ENCODE assay signal across 11 cellular contexts in the genomic region with DNA sequence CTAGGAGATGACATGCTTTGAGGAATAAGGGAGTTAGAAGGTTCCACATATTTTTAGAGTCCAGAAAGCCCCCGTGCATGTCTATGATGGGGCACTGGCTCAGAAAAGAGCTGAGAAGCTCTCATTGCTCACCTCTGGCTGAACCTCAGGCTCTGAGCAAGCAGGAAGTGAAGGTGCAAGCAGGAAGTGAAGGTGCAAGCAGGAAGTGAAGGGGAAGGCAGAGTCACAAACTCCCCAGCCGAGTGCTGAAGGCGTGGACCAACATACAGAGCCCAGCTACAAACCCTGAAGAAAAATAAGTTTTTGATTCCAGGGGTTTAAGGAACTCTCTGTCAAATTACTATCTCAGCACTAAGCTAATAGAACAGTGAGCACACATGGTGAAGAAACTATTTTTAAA. TPM values are rescaled to one million over a fixed set of nuclear protein-coding genes. Genes with fewer than 3 reads are reported as not detected.
A peak's percentile ranks its signal among the peaks of the same experiment; 100 is the strongest.
DNase-seq lines count a peak whose midpoint lies in the region; ATAC-seq lines count a peak whose summit lies in the region.
"Had no signal": no experiment of that assay in that cellular context is flagged by ENCODE, and none has a peak within 500 bp of the region (broad histone marks: within the 10 kb centered on the region; RNA-seq: fewer than 3 reads in every experiment).

No MANE protein-coding gene starts in this region.

- H3K27ac ChIP-seq in CD4-positive, CD25-positive, alpha-beta regulatory T cell (ENCODE audit: insufficient read depth, low read length, poor library complexity, severe bottlenecking) = peak overlapping the region; percentile 70
- H3K27ac ChIP-seq in substantia nigra (ENCODE audit: low read depth, low read length, poor library complexity, severe bottlenecking) = no peak overlapping the region
- H3K27ac ChIP-seq: HL-60 had no signal

- H3K36me3 Mint-ChIP-seq in CD4-positive, CD25-positive, alpha-beta regulatory T cell = peaks cover 20% of the 10 kb centered on the region
- H3K36me3 Mint-ChIP-seq in activated naive CD4-positive, alpha-beta T cell treated with anti-CD3 and anti-CD28 coated beads, Interleukin-2, amount 50 U/mL, for 72 hours = peaks cover 45 to 48% of the 10 kb centered on the region in 2 donors

- H3K9me3 ChIP-seq in CD4-positive, CD25-positive, alpha-beta regulatory T cell (ENCODE audit: control insufficient read depth in 2 of 2, low read length in 2 of 2) = peaks cover 16 to 19% of the 10 kb centered on the region in 2 experiments

- ATAC-seq in CD4-positive, CD25-positive, alpha-beta regulatory T cell (ENCODE audit: low read depth in 2 of 2) = peak; percentile 98 to 100
- peak; percentile 71 to 98 for ATAC-seq in activated naive CD4-positive, alpha-beta T cell treated with anti-CD3 and anti-CD28 coated beads, Interleukin-2, amount 50 U/mL, for 72 hours

- H3K4me1 Mint-ChIP-seq in CD4-positive, CD25-positive, alpha-beta regulatory T cell = peaks cover 19 to 54% (median 21%) of the 10 kb centered on the region in 4 donors

- H3K36me3 ChIP-seq in CD4-positive, CD25-positive, alpha-beta regulatory T cell (ENCODE audit: control insufficient read depth, insufficient read depth, low read length) = no peaks in the 10 kb centered on the region

- H3K4me3 Mint-ChIP-seq in CD4-positive, CD25-positive, alpha-beta regulatory T cell = peak overlapping the region; percentile 51 to 81 (median 68)

- H3K4me3 ChIP-seq in CD4-positive, CD25-positive, alpha-beta regulatory T cell (ENCODE audit: low read depth, low read length) = peak overlapping the region; percentile 58

- H3K9me3 Mint-ChIP-seq in CD4-positive, CD25-positive, alpha-beta regulatory T cell = peaks cover 5 to 37% (median 22%) of the 10 kb centered on the region in 7 donors
- H3K9me3 Mint-ChIP-seq in activated naive CD4-positive, alpha-beta T cell treated with anti-CD3 and anti-CD28 coated beads, Interleukin-2, amount 50 U/mL, for 72 hours = peaks cover 40 to 43% of the 10 kb centered on the region in 2 donors

- H3K27ac Mint-ChIP-seq in CD4-positive, CD25-positive, alpha-beta regulatory T cell = peak overlapping the region; percentile 81 to 97 (median 93)
- peak overlapping the region; percentile 6 to 84 for H3K27ac Mint-ChIP-seq in activated naive CD4-positive, alpha-beta T cell treated with anti-CD3 and anti-CD28 coated beads, Interleukin-2, amount 50 U/mL, for 72 hours

- H3K4me1 ChIP-seq in CD4-positive, CD25-positive, alpha-beta regulatory T cell (ENCODE audit: control insufficient read depth, insufficient read depth, low read length, poor library complexity, severe bottlenecking) = peaks cover 24% of the 10 kb centered on the region

- peak; percentile 32 to 85 (median 76) for DNase-seq in CD4-positive, CD25-positive, alpha-beta regulatory T cell
- DNase-seq in activated CD4-positive, alpha-beta T cell treated with anti-CD3 and anti-CD28 coated beads for 4 hours = peak; percentile 57 to 66
- peak in 1 of 2 donors; percentile 17 for DNase-seq in activated naive CD4-positive, alpha-beta T cell treated with anti-CD3 and anti-CD28 coated beads, Interleukin-2, amount 50 U/mL, for 72 hours (ENCODE audit: low spot score in 2 of 2)
- peak; percentile 53 for DNase-seq in stimulated activated CD4-positive, alpha-beta T cell treated with anti-CD3 and anti-CD28 coated beads, Interleukin-15, amount 100 ng/mL, for 24 hours
- DNase-seq in substantia nigra (lab: John Stamatoyannopoulos, UW) (no peak), KG1 (lab: John Stamatoyannopoulos, UW) (no peak), NCI-H748 treated with DMSO at 0.1 percent for 48 hours (lab: John Stamatoyannopoulos, UW) (no peak), NCI-H1048 (lab: John Stamatoyannopoulos, UW) (no peak)
- DNase-seq: NCI-H446 had no signal

- H3K27me3 ChIP-seq in CD4-positive, CD25-positive, alpha-beta regulatory T cell (ENCODE audit: control insufficient read depth, insufficient read depth, low read length) = no peaks in the 10 kb centered on the region

- no peaks in the 10 kb centered on the region for H3K27me3 Mint-ChIP-seq in CD4-positive, CD25-positive, alpha-beta regulatory T cell

RNA-seq across cellular contexts. Expression of a gene that starts 7.0 kb away (rescaled TPM):
- not detected for total RNA-seq in CD4-positive, CD25-positive, alpha-beta regulatory T cell
- polyA plus RNA-seq in CD4-positive, CD25-positive, alpha-beta regulatory T cell = not detected
- not detected for total RNA-seq in activated naive CD4-positive, alpha-beta T cell treated with anti-CD3 and anti-CD28 coated beads, Interleukin-2, amount 50 U/mL, for 72 hours
- polyA plus RNA-seq: keratinocyte had no signal

RNA-seq across cellular contexts. Expression of a gene that starts 8.0 kb away (rescaled TPM):
- not detected for total RNA-seq in CD4-positive, CD25-positive, alpha-beta regulatory T cell
- not detected for polyA plus RNA-seq in CD4-positive, CD25-positive, alpha-beta regulatory T cell
- total RNA-seq in activated naive CD4-positive, alpha-beta T cell treated with anti-CD3 and anti-CD28 coated beads, Interleukin-2, amount 50 U/mL, for 72 hours = not detected
- polyA plus RNA-seq: keratinocyte had no signal

RNA-seq across cellular contexts. Expression of a gene that starts 18.2 kb away (rescaled TPM):
- not detected for total RNA-seq in CD4-positive, CD25-positive, alpha-beta regulatory T cell
- polyA plus RNA-seq in CD4-positive, CD25-positive, alpha-beta regulatory T cell = not detected
- not detected for total RNA-seq in activated naive CD4-positive, alpha-beta T cell treated with anti-CD3 and anti-CD28 coated beads, Interleukin-2, amount 50 U/mL, for 72 hours
- polyA plus RNA-seq: keratinocyte had no signal

RNA-seq across cellular contexts. Expression of a gene that starts 18.5 kb away (rescaled TPM):
- total RNA-seq in CD4-positive, CD25-positive, alpha-beta regulatory T cell = not detected
- not detected for polyA plus RNA-seq in CD4-positive, CD25-positive, alpha-beta regulatory T cell
- total RNA-seq in activated naive CD4-positive, alpha-beta T cell treated with anti-CD3 and anti-CD28 coated beads, Interleukin-2, amount 50 U/mL, for 72 hours = not detected
- polyA plus RNA-seq: keratinocyte had no signal

RNA-seq across cellular contexts. Expression of a gene that starts 26.6 kb away (rescaled TPM):
- total RNA-seq in CD4-positive, CD25-positive, alpha-beta regulatory T cell = not detected
- polyA plus RNA-seq in CD4-positive, CD25-positive, alpha-beta regulatory T cell = not detected
- not detected for total RNA-seq in activated naive CD4-positive, alpha-beta T cell treated with anti-CD3 and anti-CD28 coated beads, Interleukin-2, amount 50 U/mL, for 72 hours
- polyA plus RNA-seq: keratinocyte had no signal

Comparison
In these comparisons a context has a peak if more than half of its experiments do, and no peak if none do; other contexts are left out.
1. DNase-seq: peak in CD4-positive, CD25-positive, alpha-beta regulatory T cell (3 of 3), activated CD4-positive, alpha-beta T cell treated with anti-CD3 and anti-CD28 coated beads for 4 hours (2 of 2) and stimulated activated CD4-positive, alpha-beta T cell treated with anti-CD3 and anti-CD28 coated beads, Interleukin-15, amount 100 ng/mL, for 24 hours (single experiment); none in substantia nigra (0 of 49), KG1 (single experiment), NCI-H748 treated with DMSO at 0.1 percent for 48 hours (single experiment) and NCI-H1048 (single experiment).